In genomic region chr6:16206595-16207037, GRCh38 we compare ENCODE assay signal across 8 cellular contexts. TPM values are rescaled to one million over a fixed set of nuclear protein-coding genes. Genes with fewer than 3 reads are reported as not detected.
DNase-seq lines count a peak whose midpoint lies in the region; ATAC-seq and TF ChIP-seq lines count a peak whose summit lies in the region.

No MANE protein-coding gene starts in this region.

- H3K27me3 ChIP-seq in CD8-positive, alpha-beta T cell (ENCODE audit: insufficient read depth, low read length) = no peaks in the 10 kb centered on the region
- H3K27me3 ChIP-seq in GM23248 (replicated peaks; ENCODE audit: insufficient read depth) (no peaks in the 10 kb centered on the region; the same call in 1 of the 2 replicates), thyroid gland (no peaks in the 10 kb centered on the region)

- peak; percentile 79 for ATAC-seq in CD8-positive, alpha-beta T cell
- ATAC-seq in mucosa of descending colon (peak; percentile 91), GM18505 (IDR thresholded peaks at IDR 0.05; ENCODE audit: unreplicated experiment) (no peak)

- H3K4me3 Mint-ChIP-seq in CD8-positive, alpha-beta T cell = no peak overlapping the region

- in situ Hi-C loops in GM23248 (cut with MboI) = no loop called here

- H2AFZ ChIP-seq in GM23248 = 0 out of 2 replicates have a peak overlapping the region, but pooled peaks have one; percentile 29

- peak overlapping the region; percentile 65 for H3K4me2 ChIP-seq in GM23248 (ENCODE audit: unreplicated experiment)

- no peaks in the 10 kb centered on the region for H3K4me1 ChIP-seq in CD8-positive, alpha-beta T cell (ENCODE audit: insufficient read depth, low read length)
- H3K4me1 ChIP-seq in GM23248 (ENCODE audit: insufficient read depth) (peaks cover 18% of the 10 kb centered on the region), mucosa of descending colon (ENCODE audit: low read depth) (peaks cover 9% of the 10 kb centered on the region), thyroid gland (no peaks in the 10 kb centered on the region)

- H3K9me2 ChIP-seq in GM23248 (ENCODE audit: insufficient read depth) = no peaks in the 10 kb centered on the region

- DNase-seq in CD8-positive, alpha-beta T cell = peak; percentile 2 to 60 (median 29)
- peak; percentile 86 for DNase-seq in GM23248
- peak; percentile 15 for DNase-seq in NCI-H2171 (lab: John Stamatoyannopoulos, UW)
- peak; percentile 13 to 38 for DNase-seq in activated CD4-positive, alpha-beta T cell treated with anti-CD3 and anti-CD28 coated beads for 4 hours
- DNase-seq in epithelial cell of esophagus (ENCODE audit: low read depth) = peak; percentile 61
- peak in 1 of 3 donors; percentile 76 for DNase-seq in mucosa of descending colon
- peak; percentile 60 to 66 for DNase-seq in thyroid gland

- H4K20me1 ChIP-seq in GM23248 (ENCODE audit: insufficient read depth) = no peaks in the 10 kb centered on the region

- no peak overlapping the region for H3K27ac ChIP-seq in CD8-positive, alpha-beta T cell (ENCODE audit: low read depth, low read length)
- no peak overlapping the region for H3K27ac ChIP-seq in GM23248
- no peak overlapping the region for H3K27ac ChIP-seq in thyroid gland

- WGBS in GM23248 (ENCODE audit: low coverage in 1 of 2, low lambda C conversion rate in 2 of 2, missing lambda C conversion rate in 2 of 2), 2 experiments = 1 to 2% methylated on average over 6 of the region's 6 CpGs
- WGBS in thyroid gland, 2 donors = 8% methylated on average over 6 of the region's 6 CpGs

- no peaks in the 10 kb centered on the region for H3K36me3 Mint-ChIP-seq in CD8-positive, alpha-beta T cell

- intact Hi-C loops in CD8-positive, alpha-beta T cell (cut with DNase I, micrococcal nuclease) = loop anchor here (1.0 to 2.0 kb wide), 2 partner anchors 76 to 515 kb away; no protein-coding TSS in a partner anchor
- intact Hi-C loops in mucosa of descending colon (cut with DNase I, micrococcal nuclease) (no loop called here), thyroid gland (cut with DNase I) (loop anchor here (5.0 kb wide), 1 partner anchor 514 kb away; no protein-coding TSS in a partner anchor)

- TF ChIP-seq POLR2A in thyroid gland (IDR thresholded peaks at IDR 0.05) (no peak), GM18505 (IDR thresholded peaks at IDR 0.05; ENCODE audit: borderline replicate concordance, extremely low read depth, insufficient read depth, insufficient read length) (no peak)

- no peak overlapping the region for H3K4me3 ChIP-seq in CD8-positive, alpha-beta T cell (ENCODE audit: low read depth, low read length)
- no peak overlapping the region for H3K4me3 ChIP-seq in GM23248
- H3K4me3 ChIP-seq in epithelial cell of esophagus (ENCODE audit: low read length) = no peak overlapping the region
- no peak overlapping the region for H3K4me3 ChIP-seq in mucosa of descending colon
- no peak overlapping the region for H3K4me3 ChIP-seq in thyroid gland (replicated peaks in 1 of 3)

- POLR2A ChIA-PET in CD8-positive, alpha-beta T cell (lab: Charles Lee) = interaction anchor here (0.9 kb wide), 1 partner anchor 507 kb away, joined by 3 read pairs; no protein-coding TSS in a partner anchor

- H3K27ac Mint-ChIP-seq in CD8-positive, alpha-beta T cell = no peak overlapping the region

- H3K79me2 ChIP-seq in GM23248 (ENCODE audit: insufficient read depth) = no peaks in the 10 kb centered on the region

- CTCF ChIA-PET in CD8-positive, alpha-beta T cell (lab: Charles Lee) = interaction anchor here (0.7 to 11.8 kb wide), 11 partner anchors 7 to 521 kb away, joined by 3 to 154 read pairs (median 4); no protein-coding TSS in a partner anchor

- no peaks in the 10 kb centered on the region for H3K9me3 ChIP-seq in CD8-positive, alpha-beta T cell (ENCODE audit: low read length)
- H3K9me3 ChIP-seq in GM23248 (ENCODE audit: low read depth) (no peaks in the 10 kb centered on the region), mucosa of descending colon (no peaks in the 10 kb centered on the region), thyroid gland (no peaks in the 10 kb centered on the region)

- H3K9me3 Mint-ChIP-seq in CD8-positive, alpha-beta T cell = no peaks in the 10 kb centered on the region

- H3K36me3 ChIP-seq in CD8-positive, alpha-beta T cell (ENCODE audit: insufficient read depth, low read length) = no peaks in the 10 kb centered on the region
- H3K36me3 ChIP-seq in GM23248 (ENCODE audit: low read depth) = no peaks in the 10 kb centered on the region
- H3K36me3 ChIP-seq in mucosa of descending colon (ENCODE audit: low read depth) = no peaks in the 10 kb centered on the region
- H3K36me3 ChIP-seq in thyroid gland = no peaks in the 10 kb centered on the region

- H3F3A ChIP-seq in GM23248 (ENCODE audit: insufficient read depth) = peaks cover 17% of the 10 kb centered on the region

- no peak overlapping the region for H3K9ac ChIP-seq in GM23248

- peaks cover 8% of the 10 kb centered on the region for H3K27me3 Mint-ChIP-seq in CD8-positive, alpha-beta T cell (ENCODE audit: low read depth)

- TF ChIP-seq CTCF in CD8-positive, alpha-beta T cell (IDR thresholded peaks at IDR 0.05) = peak; percentile 100
- TF ChIP-seq CTCF in epithelial cell of esophagus (IDR thresholded peaks at IDR 0.05; ENCODE audit: insufficient read depth, low read depth, low read length, missing control alignments) (peak; percentile 99), mucosa of descending colon (IDR thresholded peaks at IDR 0.05) (peak; percentile 90), thyroid gland (IDR thresholded peaks at IDR 0.05) (peak; percentile 84 to 96 (median 94))

- no peaks in the 10 kb centered on the region for H3K4me1 Mint-ChIP-seq in CD8-positive, alpha-beta T cell (ENCODE audit: low read depth)

RNA-seq across cellular contexts. Expression of gene GMPR, which starts 31.8 kb away (rescaled TPM):
- total RNA-seq in CD8-positive, alpha-beta T cell = under 1 TPM; 0.41 to 0.86 TPM
- total RNA-seq in GM23248 (2014; rRNA removed; shearing (Covaris generic)) = 0.63 and 2.2 TPM in 2 replicates
- polyA plus RNA-seq in GM23248 (2016; fragmentation: Nextera tagmentation; extraction: Ambion mirVana) = 1.5 and 2.3 TPM in 2 replicates
- total RNA-seq in mucosa of descending colon (1 to 10 TPM; 2.0 to 9.2 (median 3.9) TPM), thyroid gland (10 to 100 TPM in 1 of 4 donors, 1 to 10 TPM in 3; 2.8 to 10.8 (median 3.3) TPM)

Comparison
In these comparisons a context has a peak if more than half of its experiments do, and no peak if none do; other contexts are left out.
1. intact Hi-C loops: an anchor here in CD8-positive, alpha-beta T cell (1.0 to 2.0 kb wide) and thyroid gland (5.0 kb wide); none called in mucosa of descending colon.